Comparison of ENCODE assay signal across 19 cellular contexts in genomic region chr12:42886160-42886559, GRCh38.
A peak's percentile ranks its signal among the peaks of the same experiment; 100 is the strongest.
DNase-seq lines count a peak whose midpoint lies in the region; ATAC-seq, FAIRE-seq and TF ChIP-seq lines count a peak whose summit lies in the region.
"Had no signal": no experiment of that assay in that cellular context is flagged by ENCODE, and none has a peak within 500 bp of the region (broad histone marks: within the 10 kb centered on the region; RNA-seq: fewer than 3 reads in every experiment).

No MANE protein-coding gene starts in this region.

- H3K4me3 ChIP-seq in gastroesophageal sphincter: no peak overlapping the region
- H3K4me3 ChIP-seq in neuronal stem cell (ENCODE audit: low read length in 2 of 2): no peak overlapping the region
- H3K4me3 ChIP-seq: BLaER1 treated with 17β-estradiol and CSF1 and Interleukin-3, amounts not matched to agents 10 nM and 100 nM had no signal

- no peak overlapping the region for H2BK5ac ChIP-seq in neuronal stem cell (ENCODE audit: low read length)

- no peaks in the 10 kb centered on the region for H3K79me1 ChIP-seq in neuronal stem cell (ENCODE audit: low read depth, low read length)

- no peak overlapping the region for H4K91ac ChIP-seq in neuronal stem cell (ENCODE audit: low read depth, low read length, poor library complexity)

- DNase-seq in NCI-H2171 treated with DMSO at 0.1 percent for 48 hours (lab: John Stamatoyannopoulos, UW) (peak; percentile 52), NCI-H2171 (lab: John Stamatoyannopoulos, UW) (no peak), NCI-H748 treated with DMSO at 0.1 percent for 48 hours (lab: John Stamatoyannopoulos, UW) (peak; percentile 10), COLO829 (ENCODE audit: low spot score) (no peak), neuronal stem cell (ENCODE audit: low spot score) (no peak), frontal cortex (ENCODE audit: low spot score in 2 of 2) (no peak)
- no peak for DNase-seq in effector CD8-positive, alpha-beta T cell (lab: John Stamatoyannopoulos, UW)
- DNase-seq: ACHN; Calu3; CD4-positive, CD25-positive, alpha-beta regulatory T cell; DMS 273 treated with DMSO at 0.1 percent for 48 hours; DMS79 treated with DMSO at 0.1 percent for 48 hours; GDM1 had no signal

- no peak for TF ChIP-seq EP300 in gastroesophageal sphincter (IDR thresholded peaks at IDR 0.05)

- H2AFZ ChIP-seq in neuronal stem cell (ENCODE audit: low read length): no peak overlapping the region

- no peak overlapping the region for H4K8ac ChIP-seq in neuronal stem cell (ENCODE audit: low read depth, low read length)

- TF ChIP-seq CTCF in gastroesophageal sphincter (IDR thresholded peaks at IDR 0.05): no peak

- H3K23ac ChIP-seq in neuronal stem cell (ENCODE audit: low read depth, low read length, poor library complexity): no peak overlapping the region

- no peak overlapping the region for H3K4me2 ChIP-seq in neuronal stem cell (ENCODE audit: insufficient read depth, low read length, poor library complexity, severe bottlenecking)
- H3K4me2 ChIP-seq: BLaER1 treated with 17β-estradiol and CSF1 and Interleukin-3, amounts not matched to agents 10 nM and 100 nM had no signal

- H3K14ac ChIP-seq in neuronal stem cell (ENCODE audit: low read length): no peak overlapping the region

- ATAC-seq in gastroesophageal sphincter: no peak

- H3K36me3 ChIP-seq in gastroesophageal sphincter (no peaks in the 10 kb centered on the region), neuronal stem cell (replicated peaks in 1 of 2; ENCODE audit: control insufficient read depth in 2 of 2, insufficient read depth in 2 of 2, low read length in 2 of 2) (no peaks in the 10 kb centered on the region)
- H3K36me3 ChIP-seq: BLaER1 treated with 17β-estradiol and CSF1 and Interleukin-3, amounts not matched to agents 10 nM and 100 nM had no signal

- H2AK5ac ChIP-seq in neuronal stem cell (ENCODE audit: low read depth, low read length): no peak overlapping the region

- FAIRE-seq in frontal cortex (lab: Jason Lieb, UNC): no peak
- FAIRE-seq: GM12892, GM19239, H54 had no signal

- H3K27me3 ChIP-seq in gastroesophageal sphincter (no peaks in the 10 kb centered on the region), neuronal stem cell (ENCODE audit: control insufficient read depth in 3 of 3, insufficient read depth in 3 of 3, low read depth in 1 of 3, low read length in 3 of 3) (no peaks in the 10 kb centered on the region)
- H3K27me3 ChIP-seq: BLaER1 treated with 17β-estradiol and CSF1 and Interleukin-3, amounts not matched to agents 10 nM and 100 nM had no signal

- TF ChIP-seq POLR2A in gastroesophageal sphincter (IDR thresholded peaks at IDR 0.05): no peak

- no peak overlapping the region for H2BK15ac ChIP-seq in neuronal stem cell (ENCODE audit: low read length)

- no peak overlapping the region for H2BK12ac ChIP-seq in neuronal stem cell (ENCODE audit: low read length)

- H3K27ac ChIP-seq in gastroesophageal sphincter: peak overlapping the region in 3 of 4 donors; percentile 18 to 44 (median 42)
- no peak overlapping the region for H3K27ac ChIP-seq in neuronal stem cell (replicated peaks; ENCODE audit: low read length)
- H3K27ac ChIP-seq: BLaER1 treated with 17β-estradiol and CSF1 and Interleukin-3, amounts not matched to agents 10 nM and 100 nM; HL-60 had no signal

- WGBS in gastroesophageal sphincter (ENCODE audit: low coverage in 1 of 2), 2 donors: 19 to 26% methylated on average over 3 of the region's 3 CpGs
- WGBS in neuronal stem cell (ENCODE audit: extremely low coverage in 2 of 2, insufficient read length in 2 of 2, insufficient replicate concordance in 1 of 2), 2 donors: no CpG with 5 or more reads among the region's 3 CpGs

- no peak overlapping the region for H3K9ac ChIP-seq in neuronal stem cell (ENCODE audit: low read depth, low read length, poor library complexity)
- H3K9ac ChIP-seq: BLaER1 treated with 17β-estradiol and CSF1 and Interleukin-3, amounts not matched to agents 10 nM and 100 nM had no signal

- peaks cover 0 to 11% (median 0%) of the 10 kb centered on the region in 3 donors for H3K4me1 ChIP-seq in gastroesophageal sphincter
- H3K4me1 ChIP-seq in neuronal stem cell (ENCODE audit: control insufficient read depth in 2 of 2, insufficient read depth in 1 of 2, low read depth in 1 of 2, low read length in 2 of 2): peaks cover 0 to 1% of the 10 kb centered on the region in 2 donors
- H3K4me1 ChIP-seq: BLaER1 treated with 17β-estradiol and CSF1 and Interleukin-3, amounts not matched to agents 10 nM and 100 nM had no signal

- H3K9me3 ChIP-seq in gastroesophageal sphincter (no peaks in the 10 kb centered on the region), neuronal stem cell (replicated peaks in 1 of 2; ENCODE audit: control insufficient read depth in 2 of 2, insufficient read depth in 1 of 2, low read depth in 1 of 2, low read length in 2 of 2) (no peaks in the 10 kb centered on the region)

- no peak overlapping the region for H2BK120ac ChIP-seq in neuronal stem cell (ENCODE audit: low read depth, low read length)

- H3K4ac ChIP-seq in neuronal stem cell (ENCODE audit: low read length): no peak overlapping the region

- H3K18ac ChIP-seq in neuronal stem cell (ENCODE audit: low read length): no peak overlapping the region

Comparison
In these comparisons a context has a peak if more than half of its experiments do, and no peak if none do; other contexts are left out.
1. DNase-seq: peak in NCI-H2171 treated with DMSO at 0.1 percent for 48 hours (single experiment) and NCI-H748 treated with DMSO at 0.1 percent for 48 hours (single experiment); none in NCI-H2171 (single experiment), COLO829 (single experiment), effector CD8-positive, alpha-beta T cell (single experiment), neuronal stem cell (single experiment) and frontal cortex (0 of 2).